Comparison of ENCODE assay signal across 8 cellular contexts in the genomic region with DNA sequence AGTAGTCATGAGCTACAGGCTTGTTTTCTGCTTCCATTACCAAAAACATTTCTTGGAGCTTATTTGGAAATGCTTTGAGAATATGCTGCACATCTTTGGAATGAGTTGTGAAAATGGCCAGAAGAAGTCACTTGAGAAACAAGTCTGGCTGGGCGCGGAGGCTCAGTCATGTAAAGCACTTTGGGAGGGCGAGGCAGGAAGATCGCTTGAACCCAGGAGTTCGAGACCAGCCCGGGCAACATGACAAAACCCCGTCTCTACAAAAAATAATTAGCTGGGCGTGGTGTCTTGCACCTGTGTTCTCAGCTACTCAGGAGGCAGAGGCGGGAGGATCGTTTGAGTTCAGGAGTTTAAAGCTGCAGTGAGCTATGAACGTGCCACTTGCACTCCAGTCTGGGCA. TPM values are rescaled to one million over a fixed set of nuclear protein-coding genes. Genes with fewer than 3 reads are reported as not detected.
DNase-seq lines count a peak whose midpoint lies in the region; ATAC-seq and TF ChIP-seq lines count a peak whose summit lies in the region.

No MANE protein-coding gene starts in this region.

- H3K4me1 Mint-ChIP-seq in CD14-positive monocyte (peaks cover 25% of the 10 kb centered on the region), neural crest cell (peaks cover 43% of the 10 kb centered on the region)

- TF ChIP-seq POLR2A in NB4 (IDR thresholded peaks at IDR 0.05; ENCODE audit: extremely low read depth, insufficient read length) = no peak

- H3K9me3 Mint-ChIP-seq in CD14-positive monocyte = no peaks in the 10 kb centered on the region
- no peaks in the 10 kb centered on the region for H3K9me3 Mint-ChIP-seq in neural crest cell

- H3K27me3 ChIP-seq in effector memory CD4-positive, alpha-beta T cell (replicated peaks; ENCODE audit: control insufficient read depth, insufficient read depth, low read length, poor library complexity, severe bottlenecking) = no peaks in the 10 kb centered on the region

- intact Hi-C loops in CD14-positive monocyte (cut with micrococcal nuclease) = loop anchor here in 1 of 2 donors (5.0 kb wide), 1 partner anchor 39 kb away; a partner anchor contains a TSS

- no peaks in the 10 kb centered on the region for H3K9me3 ChIP-seq in effector memory CD4-positive, alpha-beta T cell (ENCODE audit: control insufficient read depth, low read length)

- H3K27ac ChIP-seq in effector memory CD4-positive, alpha-beta T cell (ENCODE audit: insufficient read depth, low read length, poor library complexity, severe bottlenecking) = no peak overlapping the region

- H3K36me3 Mint-ChIP-seq in CD14-positive monocyte (peaks cover 18 to 32% of the 10 kb centered on the region in 2 donors), neural crest cell (ENCODE audit: low read depth) (peaks cover 5% of the 10 kb centered on the region)

- H3K4me3 Mint-ChIP-seq in CD14-positive monocyte = peak overlapping the region; percentile 99
- H3K4me3 Mint-ChIP-seq in neural crest cell = peak overlapping the region; percentile 99

- no peak for DNase-seq in CD14-positive monocyte (ENCODE audit: low spot score)
- peak; percentile 15 for DNase-seq in NB4 (ENCODE audit: low read depth)
- no peak for DNase-seq in effector memory CD4-positive, alpha-beta T cell
- DNase-seq in neural crest cell (ENCODE audit: low read depth, low spot score) = no peak
- DNase-seq in OCI-M1 (lab: John Stamatoyannopoulos, UW) = no peak
- DNase-seq in CD1c-positive myeloid dendritic cell (ENCODE audit: extremely low spot score) = no peak

- H3K27me3 Mint-ChIP-seq in CD14-positive monocyte (ENCODE audit: low read depth in 3 of 3) (no peaks in the 10 kb centered on the region), neural crest cell (ENCODE audit: low read depth) (no peaks in the 10 kb centered on the region)

- H3K27ac Mint-ChIP-seq in CD14-positive monocyte (peak overlapping the region in 4 of 7 donors; percentile 35 to 98 (median 98)), neural crest cell (ENCODE audit: unreplicated experiment) (no peak overlapping the region)

- H3K36me3 ChIP-seq in effector memory CD4-positive, alpha-beta T cell (ENCODE audit: control insufficient read depth, insufficient read depth, low read length) = peaks cover 15% of the 10 kb centered on the region

- peak overlapping the region; percentile 90 for H3K4me3 ChIP-seq in NB4 (ENCODE audit: low read depth, low read length)
- peak overlapping the region; percentile 84 for H3K4me3 ChIP-seq in effector memory CD4-positive, alpha-beta T cell (ENCODE audit: insufficient read depth, low read depth, low read length, poor library complexity, severe bottlenecking)

- no peak for TF ChIP-seq CTCF in CD14-positive monocyte (IDR thresholded peaks at IDR 0.05)
- no peak for TF ChIP-seq CTCF in NB4 (IDR thresholded peaks at IDR 0.05; ENCODE audit: low read depth, low read length)
- TF ChIP-seq CTCF in neural crest cell (conservative IDR thresholded peaks at IDR 0.05) = no peak

- peaks cover 24% of the 10 kb centered on the region for H3K4me1 ChIP-seq in effector memory CD4-positive, alpha-beta T cell (ENCODE audit: control insufficient read depth, insufficient read depth, low read length, poor library complexity, severe bottlenecking)

- no peak for ATAC-seq in GM18517 (IDR thresholded peaks at IDR 0.05; ENCODE audit: unreplicated experiment)
- ATAC-seq in GM18520 (IDR thresholded peaks at IDR 0.05; ENCODE audit: unreplicated experiment) = no peak

RNA-seq across cellular contexts. Expression of a gene that starts 0.9 kb away (rescaled TPM):
- 10 to 100 TPM; 72.3 to 85.0 TPM for polyA plus RNA-seq in CD14-positive monocyte
- 34.8 and 38.9 TPM in 2 replicates for total RNA-seq in neural crest cell

RNA-seq across cellular contexts. Expression of a gene that starts 4.4 kb away (rescaled TPM):
- polyA plus RNA-seq in CD14-positive monocyte = 10 to 100 TPM in 1 of 2 donors, 1 to 10 TPM in 1; 7.8 to 19.2 TPM
- total RNA-seq in neural crest cell = 74.9 and 75.7 TPM in 2 replicates

RNA-seq across cellular contexts. Expression of a gene that starts 30.4 kb away (rescaled TPM):
- 10 to 100 TPM; 22.7 to 25.6 TPM for polyA plus RNA-seq in CD14-positive monocyte
- 27.6 and 35.7 TPM in 2 replicates for total RNA-seq in neural crest cell

RNA-seq across cellular contexts. Expression of a gene that starts 36.8 kb away (rescaled TPM):
- polyA plus RNA-seq in CD14-positive monocyte = 10 to 100 TPM; 25.7 to 44.8 TPM
- total RNA-seq in neural crest cell = 81.4 and 85.9 TPM in 2 replicates
